ENCODE assay signal across 8 cellular contexts in genomic region chr7:45920543-45921380, GRCh38. TPM values are rescaled to one million over a fixed set of nuclear protein-coding genes. Genes with fewer than 3 reads are reported as not detected.
DNase-seq lines count a peak whose midpoint lies in the region; ATAC-seq and TF ChIP-seq lines count a peak whose summit lies in the region.

IGFBP3 (minus strand) TSS chr7:45921272; CDS start chr7:45921140, 132 bp downstream.

- no peak within 1 kb of the TSS for H3K27ac ChIP-seq in neural cell (ENCODE audit: low read length)

- no peaks in the 10 kb centered on the region for H3K9me2 ChIP-seq in neural cell (ENCODE audit: insufficient read depth, low read length)

- intact Hi-C loops in Calu3 (cut with micrococcal nuclease; ENCODE audit: unreplicated experiment), result loop anchor here (1.0 to 5.0 kb wide), 6 partner anchors 29 to 1182 kb away; no protein-coding TSS in a partner anchor

- H3K27me3 Mint-ChIP-seq in Calu3 (ENCODE audit: unreplicated experiment), result no peaks in the 10 kb centered on the region

- peak; percentile 47 for TF ChIP-seq EP300 in neural cell (conservative IDR thresholded peaks at IDR 0.05; ENCODE audit: poor library complexity, severe bottlenecking)

- no peaks in the 10 kb centered on the region for H4K20me1 ChIP-seq in neural cell (ENCODE audit: insufficient read depth)

- DNase-seq in Calu3 (peak; percentile 84), LNCaP clone FGC (ENCODE audit: low read depth) (peak; percentile 62), activated T-helper 1 cell treated with Interleukin-2 at 50 U/mL for 16 hours (ENCODE audit: low read depth) (peak; percentile 23), foreskin melanocyte (peak; percentile 49)

- H3K9me3 ChIP-seq in neural cell (ENCODE audit: low read length), result no peaks in the 10 kb centered on the region

- CTCF ChIA-PET in Calu3 (lab: Charles Lee), result interaction anchor here (0.5 to 5.1 kb wide), 18 partner anchors 13 to 1878 kb away, joined by 3 to 47 read pairs (median 4); partner anchors contain the start of gene IGFBP1

- H3K36me3 Mint-ChIP-seq in Calu3 (ENCODE audit: insufficient read depth, unreplicated experiment), result peaks cover 76% of the 10 kb centered on the region

- H3K36me3 ChIP-seq in neural cell (ENCODE audit: insufficient read depth, low read length), result no peaks in the 10 kb centered on the region

- no peaks in the 10 kb centered on the region for H3K9me3 Mint-ChIP-seq in Calu3 (ENCODE audit: low read depth, unreplicated experiment)

- peak within 1 kb of the TSS; percentile 63 for H3K4me2 ChIP-seq in neural cell (ENCODE audit: low read length)

- TF ChIP-seq RAD21 in neural cell (conservative IDR thresholded peaks at IDR 0.05), result no peak

- H3K4me3 Mint-ChIP-seq in Calu3 (ENCODE audit: low read depth, unreplicated experiment), result peak within 1 kb of the TSS; percentile 99

- peaks cover 3% of the 10 kb centered on the region for H3F3A ChIP-seq in neural cell (ENCODE audit: insufficient read depth, low read length, poor library complexity, severe bottlenecking)

- TF ChIP-seq CTCF in Calu3 (IDR thresholded peaks at IDR 0.05; ENCODE audit: unreplicated experiment), result no peak
- TF ChIP-seq CTCF in LNCaP clone FGC (IDR thresholded peaks at IDR 0.05; ENCODE audit: control insufficient read depth, extremely low read depth, insufficient read depth), result 0 out of 2 replicates have a peak, but pooled peaks have one; percentile 7
- TF ChIP-seq CTCF in neural cell (IDR thresholded peaks at IDR 0.05; ENCODE audit: poor library complexity, severe bottlenecking), result peak; percentile 39

- peak within 1 kb of the TSS; percentile 77 for H3K9ac ChIP-seq in neural cell (ENCODE audit: low read length)

- no peaks in the 10 kb centered on the region for H3K79me2 ChIP-seq in neural cell (replicated peaks; ENCODE audit: insufficient read depth, low read length)

- H3K27me3 ChIP-seq in neural cell (ENCODE audit: insufficient read depth, low read depth, low read length), result peaks cover 43% of the 10 kb centered on the region

- H3K4me1 Mint-ChIP-seq in Calu3 (ENCODE audit: low read depth, unreplicated experiment), result peaks cover 52% of the 10 kb centered on the region

- ATAC-seq in GM18502 (IDR thresholded peaks at IDR 0.05; ENCODE audit: poor library complexity, unreplicated experiment) (no peak), HG02973 (IDR thresholded peaks at IDR 0.05; ENCODE audit: unreplicated experiment) (no peak), GM21390 (IDR thresholded peaks at IDR 0.05; ENCODE audit: unreplicated experiment) (no peak)

- no TSS peak for BruUV-seq in Calu3 (replicated peaks; lab: Mats Ljungman, UMichigan)

- H3K27ac Mint-ChIP-seq in Calu3 (ENCODE audit: unreplicated experiment), result peak within 1 kb of the TSS; percentile 84

- peak within 1 kb of the TSS; percentile 52 for H2AFZ ChIP-seq in neural cell (ENCODE audit: low read depth, low read length)

- peak within 1 kb of the TSS; percentile 51 for H3K4me3 ChIP-seq in LNCaP clone FGC (ENCODE audit: low read depth, low read length)
- peak within 1 kb of the TSS; percentile 83 for H3K4me3 ChIP-seq in neural cell (ENCODE audit: low read length)

TF ChIP-seq in neural cell, 6 proteins besides CTCF, POLR2A, EP300 and RAD21:
- TF ChIP-seq REST (IDR thresholded peaks at IDR 0.05; ENCODE audit: borderline replicate concordance), result peak; percentile 19
- peak; percentile 62 for TF ChIP-seq POLR2AphosphoS5 (IDR thresholded peaks at IDR 0.05)
- TF ChIP-seq MXI1 (conservative IDR thresholded peaks at IDR 0.05; ENCODE audit: poor library complexity, severe bottlenecking), result peak; percentile 71
- peak; percentile 54 for TF ChIP-seq SMC3 (conservative IDR thresholded peaks at IDR 0.05; ENCODE audit: poor library complexity)
- TF ChIP-seq EZH2 (IDR thresholded peaks at IDR 0.05; ENCODE audit: borderline replicate concordance, insufficient read depth, low read length, poor library complexity, severe bottlenecking), result no peak
- no peak for TF ChIP-seq TAF1 (IDR thresholded peaks at IDR 0.05; ENCODE audit: low read depth)

RNA-seq across cellular contexts. Expression of gene IGFBP3, which starts in this region (rescaled TPM):
- 221 and 315 TPM in 2 replicates for total RNA-seq in Calu3 (2022)
- polyA plus RNA-seq in neural cell, result 1.6 and 3.9 TPM in 2 replicates
- 1.2 and 1.3 TPM in 2 replicates for polyA minus RNA-seq in neural cell

Comparison
In these comparisons a context has a peak if more than half of its experiments do, and no peak if none do; other contexts are left out.
1. DNase-seq: peak in every context shown above with its lines; median percentile 84 in Calu3; 62 in LNCaP clone FGC; 49 in foreskin melanocyte; 23 in activated T-helper 1 cell treated with Interleukin-2 at 50 U/mL for 16 hours.